In genomic region chr4:163143532-163143931, GRCh38 we compare ENCODE assay signal across 22 cellular contexts.
"Had no signal": no experiment of that assay in that cellular context is flagged by ENCODE, and none has a peak within 500 bp of the region (broad histone marks: within the 10 kb centered on the region; RNA-seq: fewer than 3 reads in every experiment).

No MANE protein-coding gene starts in this region.

- H3K9me3 Mint-ChIP-seq: dendritic cell treated with granulocyte-macrophage colony-stimulating factor and Interleukin-4, amounts not matched to agents 40 ng/mL and 50 ng/mL, for 4 days; naive thymus-derived CD8-positive, alpha-beta T cell; stimulated activated naive B cell treated with anti-CD40 and anti-IgM and Interleukin-4, amounts not matched to agents 10 μg/mL and 1 μg/mL and 100 μg/mL, for 72 hours; stimulated activated naive CD8-positive, alpha-beta T cell treated with anti-CD3 and anti-CD28 coated beads, Interleukin-15, Interleukin-2, amounts not matched to agents 100 ng/mL and 50 ng/mL, for 24 hours had no signal

- H3K4me1 ChIP-seq: colonic mucosa, esophagus squamous epithelium, pancreas, right lobe of liver, uterus had no signal

- H3K27me3 Mint-ChIP-seq: dendritic cell treated with granulocyte-macrophage colony-stimulating factor and Interleukin-4, amounts not matched to agents 40 ng/mL and 50 ng/mL, for 4 days; naive thymus-derived CD8-positive, alpha-beta T cell; stimulated activated naive B cell treated with anti-CD40 and anti-IgM and Interleukin-4, amounts not matched to agents 10 μg/mL and 1 μg/mL and 100 μg/mL, for 72 hours; stimulated activated naive CD8-positive, alpha-beta T cell treated with anti-CD3 and anti-CD28 coated beads, Interleukin-15, Interleukin-2, amounts not matched to agents 100 ng/mL and 50 ng/mL, for 24 hours had no signal

- H3K9me3 ChIP-seq: colonic mucosa, esophagus squamous epithelium, pancreas, right lobe of liver, thoracic aorta, tibial nerve, upper lobe of right lung, uterus had no signal

- H3K36me3 ChIP-seq: colonic mucosa, right lobe of liver, thoracic aorta, uterus had no signal

- H3K27ac Mint-ChIP-seq: dendritic cell treated with granulocyte-macrophage colony-stimulating factor and Interleukin-4, amounts not matched to agents 40 ng/mL and 50 ng/mL, for 4 days; stimulated activated naive B cell treated with anti-CD40 and anti-IgM and Interleukin-4, amounts not matched to agents 10 μg/mL and 1 μg/mL and 100 μg/mL, for 72 hours; stimulated activated naive CD8-positive, alpha-beta T cell treated with anti-CD3 and anti-CD28 coated beads, Interleukin-15, Interleukin-2, amounts not matched to agents 100 ng/mL and 50 ng/mL, for 24 hours had no signal

- ATAC-seq: left lobe of liver; naive thymus-derived CD8-positive, alpha-beta T cell; pancreas; right lobe of liver; stimulated activated naive B cell treated with anti-CD40 and anti-IgM and Interleukin-4, amounts not matched to agents 10 μg/mL and 1 μg/mL and 100 μg/mL, for 72 hours; upper lobe of right lung had no signal

- DNase-seq: colonic mucosa; effector CD8-positive, alpha-beta T cell; esophagus squamous epithelium; foreskin melanocyte; glutamatergic neuron; mesenchymal stem cell; midbrain; naive thymus-derived CD8-positive, alpha-beta T cell; pancreas; right lobe of liver; small intestine; stimulated activated CD4-positive, alpha-beta T cell treated with anti-CD3 and anti-CD28 coated beads, Interleukin-15, amount 100 ng/mL, for 24 hours; stimulated activated CD4-positive, alpha-beta T cell treated with anti-CD3 and anti-CD28 coated beads, Interleukin-2, amount 100 ng/mL, for 48 hours; stimulated activated naive B cell treated with anti-CD40 and anti-IgM and Interleukin-4, amounts not matched to agents 10 μg/mL and 1 μg/mL and 100 μg/mL, for 72 hours; upper lobe of right lung; uterus had no signal

- H3K4me3 Mint-ChIP-seq: dendritic cell treated with granulocyte-macrophage colony-stimulating factor and Interleukin-4, amounts not matched to agents 40 ng/mL and 50 ng/mL, for 4 days; naive thymus-derived CD8-positive, alpha-beta T cell; stimulated activated naive B cell treated with anti-CD40 and anti-IgM and Interleukin-4, amounts not matched to agents 10 μg/mL and 1 μg/mL and 100 μg/mL, for 72 hours; stimulated activated naive CD8-positive, alpha-beta T cell treated with anti-CD3 and anti-CD28 coated beads, Interleukin-15, Interleukin-2, amounts not matched to agents 100 ng/mL and 50 ng/mL, for 24 hours had no signal

- H3K4me3 ChIP-seq: colonic mucosa, esophagus squamous epithelium, lung, pancreas, right lobe of liver, thoracic aorta, tibial nerve, upper lobe of right lung, uterus had no signal

- H3K27me3 ChIP-seq: colonic mucosa, esophagus squamous epithelium, pancreas, right lobe of liver, tibial nerve, upper lobe of right lung, uterus had no signal

- H3K27ac ChIP-seq: colonic mucosa, esophagus squamous epithelium, pancreas, right lobe of liver, thoracic aorta, tibial nerve, upper lobe of right lung, uterus had no signal
